1 cellular context compared by ENCODE assay signal in genomic region chr22:19567383-19568009, GRCh38.
TF ChIP-seq lines count a peak whose summit lies in the region.

No MANE protein-coding gene starts in this region.

TF ChIP-seq in K562, 482 proteins besides CTCF, POLR2A, EP300 and RAD21 (continued from another document and continues in another):
- TF ChIP-seq ZNF609 (CRISPR knock-in tag; IDR thresholded peaks at IDR 0.05; ENCODE audit: borderline replicate concordance), result no peak
- no peak for TF ChIP-seq FOXM1 (IDR thresholded peaks at IDR 0.05; ENCODE audit: low read depth)
- TF ChIP-seq FOXM1 (CRISPR knock-in tag; IDR thresholded peaks at IDR 0.05; ENCODE audit: low read depth), result 0 out of 2 replicates have a peak, but pooled peaks have one; percentile 59
- TF ChIP-seq NR2F6 (CRISPR knock-in tag; IDR thresholded peaks at IDR 0.05), result no peak
- no peak for TF ChIP-seq SETDB1 (IDR thresholded peaks at IDR 0.05; ENCODE audit: low read length)
- TF ChIP-seq ZNF140 (CRISPR knock-in tag; IDR thresholded peaks at IDR 0.05), result no peak
- no peak for TF ChIP-seq JUN (IDR thresholded peaks at IDR 0.05; ENCODE audit: borderline replicate concordance, low read depth, low read length)
- TF ChIP-seq JUN (CRISPR knock-in tag; IDR thresholded peaks at IDR 0.05; ENCODE audit: borderline replicate concordance), result 0 out of 2 replicates have a peak, but pooled peaks have one; percentile 34
- peak; percentile 57 for TF ChIP-seq ZNF143 (CRISPR knock-in tag; IDR thresholded peaks at IDR 0.05)
- no peak for TF ChIP-seq ZNF57 (CRISPR knock-in tag; IDR thresholded peaks at IDR 0.05)
- TF ChIP-seq TEAD2 (tag; IDR thresholded peaks at IDR 0.05), result no peak
- TF ChIP-seq NCOA2 (IDR thresholded peaks at IDR 0.05; ENCODE audit: partially characterized antibody in 2 of 2), result no peak
- no peak for TF ChIP-seq PTTG1 (tag; IDR thresholded peaks at IDR 0.05; ENCODE audit: low read depth)
- no peak for TF ChIP-seq KHSRP (IDR thresholded peaks at IDR 0.05)
- TF ChIP-seq HDAC1 (IDR thresholded peaks at IDR 0.05), result no peak
- TF ChIP-seq ZNF197 (CRISPR knock-in tag; IDR thresholded peaks at IDR 0.05; ENCODE audit: low read depth), result no peak
- TF ChIP-seq FOXA1 (IDR thresholded peaks at IDR 0.05; ENCODE audit: borderline replicate concordance), result no peak
- TF ChIP-seq KAT2B (IDR thresholded peaks at IDR 0.05; ENCODE audit: low read depth, low read length), result no peak
- no peak for TF ChIP-seq BDP1 (IDR thresholded peaks at IDR 0.05; ENCODE audit: insufficient read depth, insufficient read length)
- TF ChIP-seq ZNF655 (CRISPR knock-in tag; IDR thresholded peaks at IDR 0.05), result no peak
- TF ChIP-seq RBM25 (IDR thresholded peaks at IDR 0.05; ENCODE audit: low read depth, low read length, severe bottlenecking), result no peak
- TF ChIP-seq MEF2A (IDR thresholded peaks at IDR 0.05; ENCODE audit: control insufficient read depth, low read depth, low read length), result no peak
- TF ChIP-seq CTBP1 (IDR thresholded peaks at IDR 0.05; ENCODE audit: borderline replicate concordance), result no peak
- no peak for TF ChIP-seq NR4A1 (CRISPR knock-in tag; IDR thresholded peaks at IDR 0.05)
- TF ChIP-seq NR4A1 (tag; IDR thresholded peaks at IDR 0.05), result no peak
- no peak for TF ChIP-seq PTRF (tag; IDR thresholded peaks at IDR 0.05)
- TF ChIP-seq IRF2 (CRISPR knock-in tag; IDR thresholded peaks at IDR 0.05), result peak; percentile 58; the same call in 1 of the 2 replicates
- 0 out of 2 replicates have a peak, but pooled peaks have one; percentile 1 for TF ChIP-seq IRF1 (CRISPR knock-in tag; IDR thresholded peaks at IDR 0.05; ENCODE audit: borderline replicate concordance)
- TF ChIP-seq USF1 (CRISPR knock-in tag; IDR thresholded peaks at IDR 0.05), result peak; percentile 18
- TF ChIP-seq POLR3G (IDR thresholded peaks at IDR 0.05; ENCODE audit: extremely low read depth, insufficient read length, insufficient replicate concordance), result no peak
- no peak for TF ChIP-seq ZNF175 (CRISPR knock-in tag; IDR thresholded peaks at IDR 0.05; ENCODE audit: low read depth)
- no peak for TF ChIP-seq HCFC1 (IDR thresholded peaks at IDR 0.05; ENCODE audit: low read depth, low read length)
- TF ChIP-seq ZFP91 (CRISPR knock-in tag; IDR thresholded peaks at IDR 0.05), result no peak
- TF ChIP-seq ZBTB26 (CRISPR knock-in tag; IDR thresholded peaks at IDR 0.05), result 0 out of 2 replicates have a peak, but pooled peaks have one; percentile 19
- TF ChIP-seq CREB5 (CRISPR knock-in tag; IDR thresholded peaks at IDR 0.05), result no peak
- TF ChIP-seq ELK1 (CRISPR knock-in tag; IDR thresholded peaks at IDR 0.05), result no peak
- TF ChIP-seq CREM (IDR thresholded peaks at IDR 0.05; ENCODE audit: low read depth), result no peak
- TF ChIP-seq ZNF239 (CRISPR knock-in tag; IDR thresholded peaks at IDR 0.05), result no peak
- no peak for TF ChIP-seq PRMT5 (CRISPR knock-in tag; IDR thresholded peaks at IDR 0.05)
- TF ChIP-seq ZKSCAN1 (IDR thresholded peaks at IDR 0.05; ENCODE audit: low read depth, low read length), result no peak
- no peak for TF ChIP-seq TGIF2 (CRISPR knock-in tag; IDR thresholded peaks at IDR 0.05)
- TF ChIP-seq SAP30 (IDR thresholded peaks at IDR 0.05; ENCODE audit: borderline replicate concordance, insufficient read depth, low read depth, low read length, poor library complexity, severe bottlenecking), result no peak
- TF ChIP-seq THRA (IDR thresholded peaks at IDR 0.05), result no peak
- no peak for TF ChIP-seq RBM17 (IDR thresholded peaks at IDR 0.05; ENCODE audit: borderline replicate concordance, low read depth, low read length)
- 0 out of 2 replicates have a peak, but pooled peaks have one; percentile 8 for TF ChIP-seq HBP1 (CRISPR knock-in tag; IDR thresholded peaks at IDR 0.05)
- peak; percentile 41; the same call in 1 of the 2 replicates for TF ChIP-seq PYGO2 (tag; IDR thresholded peaks at IDR 0.05)
- TF ChIP-seq CBFA2T2 (conservative IDR thresholded peaks at IDR 0.05), result no peak
- no peak for TF ChIP-seq TAF7 (tag; IDR thresholded peaks at IDR 0.05)
- no peak for TF ChIP-seq ZNF707 (CRISPR knock-in tag; conservative IDR thresholded peaks at IDR 0.05)
- TF ChIP-seq CBX2 (IDR thresholded peaks at IDR 0.05; ENCODE audit: insufficient read depth, low read length, poor library complexity, severe bottlenecking), result no peak
- TF ChIP-seq NR1H2 (CRISPR knock-in tag; IDR thresholded peaks at IDR 0.05), result no peak
- no peak for TF ChIP-seq ZNF696 (CRISPR knock-in tag; conservative IDR thresholded peaks at IDR 0.05)
- no peak for TF ChIP-seq NFE2 (IDR thresholded peaks at IDR 0.05; ENCODE audit: low read depth)
- no peak for TF ChIP-seq MYC (IDR thresholded peaks at IDR 0.05; ENCODE audit: low read depth, low read length)
- TF ChIP-seq MYC (CRISPR knock-in tag; IDR thresholded peaks at IDR 0.05; ENCODE audit: borderline replicate concordance, low read depth), result no peak
- no peak for TF ChIP-seq LARP7 (IDR thresholded peaks at IDR 0.05)
- TF ChIP-seq POU5F1 (IDR thresholded peaks at IDR 0.05; ENCODE audit: borderline replicate concordance, low read depth, low read length, partially characterized antibody), result no peak
- 0 out of 2 replicates have a peak, but pooled peaks have one; percentile 19 for TF ChIP-seq PPARD (CRISPR knock-in tag; IDR thresholded peaks at IDR 0.05)
- no peak for TF ChIP-seq BRD4 (IDR thresholded peaks at IDR 0.05)
- TF ChIP-seq FOSL1 (tag; conservative IDR thresholded peaks at IDR 0.05), result no peak
